Comparison of ENCODE assay signal across 27 cellular contexts in genomic region chr7:149479554-149479953, GRCh38.
"Had no signal": no experiment of that assay in that cellular context is flagged by ENCODE, and none has a peak within 500 bp of the region (broad histone marks: within the 10 kb centered on the region; RNA-seq: fewer than 3 reads in every experiment).

No MANE protein-coding gene starts in this region.

- H3K9ac ChIP-seq: parathyroid adenoma had no signal

- H3K27ac ChIP-seq: left lung, lower lobe of right lung, parathyroid adenoma, right atrium auricular region, skin epidermis, suprapubic skin, thoracic aorta, tibial artery, upper lobe of right lung, uterus had no signal

- H3K27ac Mint-ChIP-seq: immature natural killer cell; nephron; progenitor cell of endocrine pancreas; stimulated activated effector memory CD8-positive, alpha-beta T cell treated with anti-CD3 and anti-CD28 coated beads, Interleukin-12 subunit alpha, Interleukin-12 subunit beta, amount 100 ng/mL, for 72 hours; stimulated activated naive CD8-positive, alpha-beta T cell treated with anti-CD3 and anti-CD28 coated beads, Interleukin-15, Interleukin-2, amounts not matched to agents 100 ng/mL and 50 ng/mL, for 24 hours had no signal

- H3K4me3 Mint-ChIP-seq: immature natural killer cell; naive thymus-derived CD8-positive, alpha-beta T cell; nephron; neural crest cell; stimulated activated effector memory CD8-positive, alpha-beta T cell treated with anti-CD3 and anti-CD28 coated beads, Interleukin-12 subunit alpha, Interleukin-12 subunit beta, amount 100 ng/mL, for 72 hours; stimulated activated naive CD8-positive, alpha-beta T cell treated with anti-CD3 and anti-CD28 coated beads, Interleukin-15, Interleukin-2, amounts not matched to agents 100 ng/mL and 50 ng/mL, for 24 hours had no signal

- H3K9me3 Mint-ChIP-seq: immature natural killer cell had no signal

- H3K27me3 ChIP-seq: left lung, right atrium auricular region, suprapubic skin, tibial artery, upper lobe of right lung, uterus had no signal

- H3K4me1 Mint-ChIP-seq: nephron; neural crest cell; stimulated activated effector memory CD8-positive, alpha-beta T cell treated with anti-CD3 and anti-CD28 coated beads, Interleukin-12 subunit alpha, Interleukin-12 subunit beta, amount 100 ng/mL, for 72 hours had no signal

- FAIRE-seq: islet of Langerhans, kidney had no signal

- H3K4me1 ChIP-seq: left lung, lower lobe of right lung, right atrium auricular region, suprapubic skin, tibial artery, upper lobe of right lung, uterus had no signal

- H3K36me3 ChIP-seq: uterus had no signal

- ATAC-seq: left colon; left lung; lower lobe of right lung; naive thymus-derived CD8-positive, alpha-beta T cell; sciatic nerve; stimulated activated effector memory CD8-positive, alpha-beta T cell treated with anti-CD3 and anti-CD28 coated beads, Interleukin-12 subunit alpha, Interleukin-12 subunit beta, amount 100 ng/mL, for 72 hours; upper lobe of right lung had no signal

- H3K4me3 ChIP-seq: left lung, lower lobe of right lung, right atrium auricular region, skin epidermis, suprapubic skin, thoracic aorta, tibial artery, upper lobe of right lung, uterus had no signal

- H3K9me3 ChIP-seq: left lung, lower lobe of right lung, suprapubic skin, thoracic aorta, tibial artery, upper lobe of right lung had no signal

- H2AFZ ChIP-seq: parathyroid adenoma had no signal

- H3K27me3 Mint-ChIP-seq: naive thymus-derived CD8-positive, alpha-beta T cell; progenitor cell of endocrine pancreas; stimulated activated naive CD8-positive, alpha-beta T cell treated with anti-CD3 and anti-CD28 coated beads, Interleukin-15, Interleukin-2, amounts not matched to agents 100 ng/mL and 50 ng/mL, for 24 hours had no signal

- DNase-seq: hypothalamus; immature natural killer cell; kidney; left colon; left lung; lower lobe of right lung; mammary epithelial cell; mesenchymal stem cell; naive thymus-derived CD8-positive, alpha-beta T cell; nucleus accumbens; stimulated activated CD4-positive, alpha-beta T cell treated with anti-CD3 and anti-CD28 coated beads, Interleukin-4, amount 100 ng/mL, for 24 hours; stimulated activated naive CD4-positive, alpha-beta T cell; tibial artery; upper lobe of right lung; uterus had no signal
